24 cellular contexts compared by ENCODE assay signal in the genomic region with DNA sequence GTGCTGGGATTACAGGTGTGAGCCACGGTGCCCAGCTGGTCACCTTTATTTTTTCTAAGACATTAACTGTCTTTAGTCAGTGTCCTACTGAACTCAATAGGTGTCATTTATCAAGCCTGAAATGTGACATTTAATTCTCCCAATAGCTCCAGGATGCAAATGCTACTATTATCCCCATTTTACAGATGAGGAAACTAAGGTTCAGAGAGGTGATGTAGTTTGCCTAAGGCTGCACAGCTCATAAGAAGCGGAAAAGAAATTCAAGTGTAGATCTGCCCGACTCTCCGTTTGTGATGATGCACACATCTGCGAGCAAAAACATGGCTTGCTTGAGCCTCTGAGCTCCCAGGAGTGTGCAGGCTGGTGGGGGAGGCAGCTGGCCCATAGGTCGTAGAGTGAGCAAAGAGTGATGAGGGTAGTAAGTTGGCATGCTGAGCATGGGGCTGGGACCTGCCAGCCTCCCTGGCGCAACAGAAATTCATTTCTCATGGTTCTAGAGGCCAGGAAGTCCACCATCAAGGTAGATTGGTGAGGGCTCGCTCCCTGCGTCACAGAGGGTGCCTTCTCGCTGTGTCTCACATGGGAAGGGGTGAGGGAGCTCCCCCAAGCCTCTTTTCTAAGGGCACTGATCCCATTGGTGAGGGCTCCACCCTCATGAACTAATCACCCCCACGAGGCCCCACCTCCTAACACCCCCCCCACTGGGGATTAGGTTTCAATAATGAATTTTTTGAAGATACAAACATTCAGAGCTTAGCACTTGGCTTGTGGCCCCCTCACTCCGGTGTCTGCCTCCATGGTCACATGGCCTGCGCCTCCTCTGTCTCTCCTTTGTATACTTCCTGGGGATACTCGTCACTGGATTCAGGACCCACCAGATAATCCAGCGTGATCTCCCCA.
A peak's percentile ranks its signal among the peaks of the same experiment; 100 is the strongest.
DNase-seq lines count a peak whose midpoint lies in the region; ATAC-seq and TF ChIP-seq lines count a peak whose summit lies in the region.
"Had no signal": no experiment of that assay in that cellular context is flagged by ENCODE, and none has a peak within 500 bp of the region (broad histone marks: within the 10 kb centered on the region; RNA-seq: fewer than 3 reads in every experiment).

No MANE protein-coding gene starts in this region.

- no peak for DNase-seq in CD14-positive monocyte (ENCODE audit: low spot score)
- DNase-seq in CD4-positive, alpha-beta memory T cell: no peak
- DNase-seq in WTC11 (ENCODE audit: low spot score): no peak
- no peak for DNase-seq in nephron progenitor cell
- no peak for DNase-seq in cardiac septum (ENCODE audit: low spot score)
- no peak for DNase-seq in amygdala (lab: John Stamatoyannopoulos, UW)
- DNase-seq in OCI-M2 (lab: John Stamatoyannopoulos, UW; ENCODE audit: unreplicated experiment): no peak
- DNase-seq: activated CD4-positive, alpha-beta T cell treated with anti-CD3 and anti-CD28 coated beads, Interleukin-2, amount 50 U/mL, for 48 hours; activated CD8-positive, alpha-beta memory T cell treated with anti-CD3 and anti-CD28 coated beads, Interleukin-2, amount 50 U/mL, for 4 hours; DMS53; IMR-90; left ventricle myocardium superior; midbrain; NCI-H1048; NCI-H1694 treated with DMSO at 0.1 percent for 48 hours; spleen; stimulated activated CD4-positive, alpha-beta T cell treated with anti-CD3 and anti-CD28 coated beads, Interleukin-2, amount 100 ng/mL, for 48 hours had no signal

- ATAC-seq in WTC11: no peak
- ATAC-seq: activated CD4-positive, CD25-positive, alpha-beta regulatory T cell treated with anti-CD3 and anti-CD28 coated beads, Interleukin-2, amount 50 U/mL, for 24 hours; left ventricle myocardium superior; natural killer cell treated with Interleukin-12 subunit alpha and Interleukin-12 subunit beta and Interleukin-15 and Interleukin-18, amount 100 ng/mL, for 72 hours had no signal

- peaks cover 0 to 2% (median 0%) of the 10 kb centered on the region in 7 donors for H3K9me3 Mint-ChIP-seq in CD14-positive monocyte
- H3K9me3 Mint-ChIP-seq in CD4-positive, alpha-beta memory T cell: no peaks in the 10 kb centered on the region
- no peaks in the 10 kb centered on the region for H3K9me3 Mint-ChIP-seq in WTC11
- H3K9me3 Mint-ChIP-seq in nephron progenitor cell: no peaks in the 10 kb centered on the region
- H3K9me3 Mint-ChIP-seq: activated T-helper 1 cell treated with anti-CD3 and anti-CD28 coated beads, Interleukin-12 subunit alpha, Interleukin-12 subunit beta, Interleukin-2, Interleukin-4 antibody, amounts not matched to agents 30 ng/mL and 10 ng/mL and 1 ng/mL, durations not matched to agents 14 hours and 24 hours and 36 hours; natural killer cell treated with Interleukin-12 subunit alpha and Interleukin-12 subunit beta and Interleukin-15 and Interleukin-18, amount 100 ng/mL, for 72 hours had no signal

- CTCF ChIA-PET in CD4-positive, alpha-beta memory T cell (lab: Charles Lee; ENCODE audit: partially characterized antibody): interaction anchor here (1.0 to 1.5 kb wide), 3 partner anchors 14 to 73 kb away, joined by 3 to 4 read pairs (median 3); no protein-coding TSS in a partner anchor
- CTCF ChIA-PET in WTC11 (lab: Charles Lee): no interaction called here

- no peak overlapping the region for H3K4me3 ChIP-seq in CD4-positive, alpha-beta memory T cell (ENCODE audit: low read length in 2 of 2)
- H3K4me3 ChIP-seq: right atrium auricular region, SJCRH30, spleen had no signal

- no peaks in the 10 kb centered on the region for H3K9me3 ChIP-seq in CD4-positive, alpha-beta memory T cell (ENCODE audit: control insufficient read depth in 1 of 2, low read length in 2 of 2)
- H3K9me3 ChIP-seq: right atrium auricular region, SJCRH30, spleen had no signal

- POLR2A ChIA-PET in CD4-positive, alpha-beta memory T cell (lab: Charles Lee; ENCODE audit: partially characterized antibody): no interaction called here
- POLR2A ChIA-PET in WTC11 (lab: Charles Lee): interaction anchor here (0.5 kb wide), 1 partner anchor 11 kb away, joined by 3 read pairs; no protein-coding TSS in a partner anchor

- TF ChIP-seq CTCF in CD14-positive monocyte (IDR thresholded peaks at IDR 0.05): no peak
- no peak for TF ChIP-seq CTCF in WTC11 (IDR thresholded peaks at IDR 0.05)
- no peak for TF ChIP-seq CTCF in nephron progenitor cell (IDR thresholded peaks at IDR 0.05)

- H3K36me3 Mint-ChIP-seq in CD14-positive monocyte (peaks cover 42 to 65% of the 10 kb centered on the region in 2 donors), WTC11 (no peaks in the 10 kb centered on the region), nephron progenitor cell (ENCODE audit: low read depth) (peaks cover 4% of the 10 kb centered on the region)
- peaks cover 0 to 4% of the 10 kb centered on the region in 2 donors for H3K36me3 Mint-ChIP-seq in CD4-positive, alpha-beta memory T cell
- H3K36me3 Mint-ChIP-seq: natural killer cell treated with Interleukin-12 subunit alpha and Interleukin-12 subunit beta and Interleukin-15 and Interleukin-18, amount 100 ng/mL, for 72 hours had no signal

- intact Hi-C loops in CD14-positive monocyte (cut with micrococcal nuclease) (loop anchor here in 1 of 2 donors (10.0 kb wide), 1 partner anchor 163 kb away; no protein-coding TSS in a partner anchor), cardiac septum (cut with DNase I) (no loop called here)
- intact Hi-C loops in CD4-positive, alpha-beta memory T cell (cut with micrococcal nuclease): no loop called here

- peaks cover 20% of the 10 kb centered on the region for H3K4me1 ChIP-seq in CD4-positive, alpha-beta memory T cell (ENCODE audit: insufficient read depth, low read length)

- no peak overlapping the region for H3K27ac ChIP-seq in CD4-positive, alpha-beta memory T cell (ENCODE audit: low read depth, low read length)
- H3K27ac ChIP-seq: epithelial cell of prostate, parathyroid adenoma, right atrium auricular region, SJCRH30 had no signal

- H3K4me1 Mint-ChIP-seq in CD14-positive monocyte (peaks cover 51% of the 10 kb centered on the region), WTC11 (peaks cover 50% of the 10 kb centered on the region), nephron progenitor cell (peaks cover 90% of the 10 kb centered on the region)
- peaks cover 12 to 28% (median 23%) of the 10 kb centered on the region in 4 donors for H3K4me1 Mint-ChIP-seq in CD4-positive, alpha-beta memory T cell

- H3K4me3 Mint-ChIP-seq in CD14-positive monocyte (no peak overlapping the region), WTC11 (no peak overlapping the region), nephron progenitor cell (no peak overlapping the region)
- no peak overlapping the region for H3K4me3 Mint-ChIP-seq in CD4-positive, alpha-beta memory T cell
- H3K4me3 Mint-ChIP-seq: activated T-helper 1 cell treated with anti-CD3 and anti-CD28 coated beads, Interleukin-12 subunit alpha, Interleukin-12 subunit beta, Interleukin-2, Interleukin-4 antibody, amounts not matched to agents 30 ng/mL and 10 ng/mL and 1 ng/mL, durations not matched to agents 14 hours and 24 hours and 36 hours; natural killer cell treated with Interleukin-12 subunit alpha and Interleukin-12 subunit beta and Interleukin-15 and Interleukin-18, amount 100 ng/mL, for 72 hours had no signal

- H3K27ac Mint-ChIP-seq in CD14-positive monocyte (peak overlapping the region; percentile 44 to 83 (median 65)), WTC11 (peak overlapping the region; percentile 26; the same call in 1 of the 2 replicates), nephron progenitor cell (peak overlapping the region; percentile 83)
- H3K27ac Mint-ChIP-seq in CD4-positive, alpha-beta memory T cell: peak overlapping the region in 4 of 7 donors; percentile 8 to 85 (median 40)
- H3K27ac Mint-ChIP-seq: activated T-helper 1 cell treated with anti-CD3 and anti-CD28 coated beads, Interleukin-12 subunit alpha, Interleukin-12 subunit beta, Interleukin-2, Interleukin-4 antibody, amounts not matched to agents 30 ng/mL and 10 ng/mL and 1 ng/mL, durations not matched to agents 14 hours and 24 hours and 36 hours had no signal

- H3K27me3 ChIP-seq in CD4-positive, alpha-beta memory T cell (ENCODE audit: insufficient read depth, low read length): no peaks in the 10 kb centered on the region
- H3K27me3 ChIP-seq: right atrium auricular region, SJCRH30, spleen had no signal

- H3K36me3 ChIP-seq in CD4-positive, alpha-beta memory T cell (ENCODE audit: insufficient read depth, low read length): peaks cover 5% of the 10 kb centered on the region
- H3K36me3 ChIP-seq: right atrium auricular region, SJCRH30 had no signal

- H3K27me3 Mint-ChIP-seq in CD14-positive monocyte (ENCODE audit: low read depth in 3 of 3) (peaks cover 0 to 7% (median 1%) of the 10 kb centered on the region in 3 donors), WTC11 (ENCODE audit: low read depth) (no peaks in the 10 kb centered on the region; the same call in 1 of the 2 replicates), nephron progenitor cell (ENCODE audit: low read depth, poor library complexity) (no peaks in the 10 kb centered on the region)
- no peaks in the 10 kb centered on the region for H3K27me3 Mint-ChIP-seq in CD4-positive, alpha-beta memory T cell
- H3K27me3 Mint-ChIP-seq: natural killer cell treated with Interleukin-12 subunit alpha and Interleukin-12 subunit beta and Interleukin-15 and Interleukin-18, amount 100 ng/mL, for 72 hours had no signal

TF ChIP-seq in WTC11, 78 proteins besides CTCF, POLR2A, EP300 and RAD21 (continues in another document):
- no peak for TF ChIP-seq MAX (CRISPR knock-in tag; IDR thresholded peaks at IDR 0.05)
- TF ChIP-seq FOXK1 (CRISPR knock-in tag; IDR thresholded peaks at IDR 0.05): no peak
- no peak for TF ChIP-seq CREB1 (CRISPR knock-in tag; IDR thresholded peaks at IDR 0.05)
- TF ChIP-seq, protein P1, sequence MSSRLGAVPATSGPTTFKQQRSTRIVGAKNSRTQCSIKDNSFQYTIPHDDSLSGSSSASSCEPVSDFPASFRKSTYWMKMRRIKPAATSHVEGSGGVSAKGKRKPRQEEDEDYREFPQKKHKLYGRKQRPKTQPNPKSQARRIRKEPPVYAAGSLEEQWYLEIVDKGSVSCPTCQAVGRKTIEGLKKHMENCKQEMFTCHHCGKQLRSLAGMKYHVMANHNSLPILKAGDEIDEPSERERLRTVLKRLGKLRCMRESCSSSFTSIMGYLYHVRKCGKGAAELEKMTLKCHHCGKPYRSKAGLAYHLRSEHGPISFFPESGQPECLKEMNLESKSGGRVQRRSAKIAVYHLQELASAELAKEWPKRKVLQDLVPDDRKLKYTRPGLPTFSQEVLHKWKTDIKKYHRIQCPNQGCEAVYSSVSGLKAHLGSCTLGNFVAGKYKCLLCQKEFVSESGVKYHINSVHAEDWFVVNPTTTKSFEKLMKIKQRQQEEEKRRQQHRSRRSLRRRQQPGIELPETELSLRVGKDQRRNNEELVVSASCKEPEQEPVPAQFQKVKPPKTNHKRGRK (CRISPR knock-in tag; IDR thresholded peaks at IDR 0.05; ENCODE audit: borderline replicate concordance): no peak
- TF ChIP-seq ZNF138 (CRISPR knock-in tag; conservative IDR thresholded peaks at IDR 0.05): no peak
- TF ChIP-seq GRHL2 (CRISPR knock-in tag; IDR thresholded peaks at IDR 0.05; ENCODE audit: insufficient replicate concordance, severe bottlenecking): no peak

Comparison
In these comparisons a context has a peak if more than half of its experiments do, and no peak if none do; other contexts are left out.
1. H3K27ac Mint-ChIP-seq: peak in every context shown above with its lines; median percentile 83 in nephron progenitor cell; 65 in CD14-positive monocyte; 40 in CD4-positive, alpha-beta memory T cell; 26 in WTC11.